8 cellular contexts compared by ENCODE assay signal in the genomic region with DNA sequence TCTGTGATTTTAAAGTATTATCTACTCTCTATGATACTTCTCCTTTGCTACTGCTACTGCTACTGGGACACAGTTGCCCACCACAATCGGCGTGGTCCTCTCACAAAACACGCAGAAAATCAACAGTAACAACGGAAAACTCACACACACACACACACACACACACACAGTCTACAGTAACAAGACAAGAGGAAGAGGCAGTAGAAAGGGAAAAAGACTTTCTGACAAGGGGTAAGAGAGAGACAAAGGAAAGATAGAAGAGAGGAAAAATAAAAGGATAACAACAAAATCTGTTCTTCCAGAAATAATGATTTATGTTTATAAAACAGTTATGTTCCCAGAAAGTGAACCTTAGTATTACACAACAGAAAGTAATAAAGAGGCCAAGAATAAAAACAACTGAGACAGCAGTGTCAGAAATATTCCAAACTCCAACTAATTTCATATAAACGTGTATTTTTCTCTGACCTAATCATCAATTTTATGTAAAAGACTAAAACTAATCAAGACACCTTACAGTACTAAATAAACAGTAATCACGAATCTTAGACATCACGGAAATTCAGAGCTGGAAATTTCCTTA. TPM values are rescaled to one million over a fixed set of nuclear protein-coding genes. Genes with fewer than 3 reads are reported as not detected.
A peak's percentile ranks its signal among the peaks of the same experiment; 100 is the strongest.
DNase-seq lines count a peak whose midpoint lies in the region; ATAC-seq and TF ChIP-seq lines count a peak whose summit lies in the region.

No MANE protein-coding gene starts in this region.

- peaks cover 36% of the 10 kb centered on the region for H3K4me1 Mint-ChIP-seq in activated CD8-positive, alpha-beta memory T cell treated with anti-CD3 and anti-CD28 coated beads, Interleukin-2, amount 10 ng/mL, durations not matched to agents 7 days and 5 days
- peaks cover 41% of the 10 kb centered on the region for H3K4me1 Mint-ChIP-seq in activated T-helper 2 cell treated with anti-CD3 and anti-CD28 coated beads, Interferon-gamma antibody, Interleukin-2, Interleukin-4, amounts not matched to agents 10 μg/mL and 5 μg/mL and 100 μg/mL, durations not matched to agents 14 hours and 24 hours and 36 hours (ENCODE audit: low read depth)

- intact Hi-C loops in activated T-helper 2 cell treated with anti-CD3 and anti-CD28 coated beads, Interferon-gamma antibody, Interleukin-2, Interleukin-4, amounts not matched to agents 10 μg/mL and 5 μg/mL and 100 μg/mL, durations not matched to agents 14 hours and 24 hours and 36 hours (cut with micrococcal nuclease), result loop anchor here (2.0 kb wide), 2 partner anchors 20 to 28 kb away; no protein-coding TSS in a partner anchor

- H3K36me3 Mint-ChIP-seq in activated CD8-positive, alpha-beta memory T cell treated with anti-CD3 and anti-CD28 coated beads, Interleukin-2, amount 10 ng/mL, durations not matched to agents 7 days and 5 days, result peaks cover 21% of the 10 kb centered on the region
- peaks cover 22% of the 10 kb centered on the region for H3K36me3 Mint-ChIP-seq in activated T-helper 2 cell treated with anti-CD3 and anti-CD28 coated beads, Interferon-gamma antibody, Interleukin-2, Interleukin-4, amounts not matched to agents 10 μg/mL and 5 μg/mL and 100 μg/mL, durations not matched to agents 14 hours and 24 hours and 36 hours (ENCODE audit: low read depth)

- CTCF ChIA-PET in activated CD8-positive, alpha-beta memory T cell treated with anti-CD3 and anti-CD28 coated beads, Interleukin-2, amount 10 ng/mL, durations not matched to agents 7 days and 5 days (lab: Charles Lee), result interaction anchor here (1.2 to 1.8 kb wide), 4 partner anchors 92 to 358 kb away, joined by 3 to 6 read pairs (median 4); a partner anchor contains a TSS

- no peak for DNase-seq in activated CD8-positive, alpha-beta memory T cell treated with anti-CD3 and anti-CD28 coated beads, Interleukin-2, amount 10 ng/mL, durations not matched to agents 7 days and 5 days
- no peak for DNase-seq in activated CD8-positive, alpha-beta memory T cell treated with anti-CD3 and anti-CD28 coated beads for 24 hours
- no peak for DNase-seq in activated T-helper 2 cell treated with anti-CD3 and anti-CD28 coated beads, Interferon-gamma antibody, Interleukin-2, Interleukin-4, amounts not matched to agents 10 μg/mL and 5 μg/mL and 100 μg/mL, durations not matched to agents 14 hours and 24 hours and 36 hours (ENCODE audit: low spot score)
- DNase-seq in kidney epithelial cell (ENCODE audit: low read depth) (no peak), NCI-H1105 treated with DMSO at 0.1 percent for 48 hours (lab: John Stamatoyannopoulos, UW) (no peak), NCI-H226 (no peak), nucleus accumbens (lab: John Stamatoyannopoulos, UW) (no peak)

- no peaks in the 10 kb centered on the region for H3K27me3 Mint-ChIP-seq in activated CD8-positive, alpha-beta memory T cell treated with anti-CD3 and anti-CD28 coated beads, Interleukin-2, amount 10 ng/mL, durations not matched to agents 7 days and 5 days
- no peaks in the 10 kb centered on the region for H3K27me3 Mint-ChIP-seq in activated T-helper 2 cell treated with anti-CD3 and anti-CD28 coated beads, Interferon-gamma antibody, Interleukin-2, Interleukin-4, amounts not matched to agents 10 μg/mL and 5 μg/mL and 100 μg/mL, durations not matched to agents 14 hours and 24 hours and 36 hours (ENCODE audit: low read depth)

- 14% methylated on average over 7 of the region's 7 CpGs for WGBS in thymus

- H3K36me3 ChIP-seq in kidney epithelial cell (ENCODE audit: control insufficient read depth, insufficient read depth, low read length), result no peaks in the 10 kb centered on the region
- no peaks in the 10 kb centered on the region for H3K36me3 ChIP-seq in thymus (ENCODE audit: control insufficient read depth, insufficient read depth)

- H3K4me1 ChIP-seq in thymus (ENCODE audit: control insufficient read depth, insufficient read depth, low read length), result peaks cover 7% of the 10 kb centered on the region

- H3K27ac Mint-ChIP-seq in activated CD8-positive, alpha-beta memory T cell treated with anti-CD3 and anti-CD28 coated beads, Interleukin-2, amount 10 ng/mL, durations not matched to agents 7 days and 5 days, result peak overlapping the region; percentile 86
- H3K27ac Mint-ChIP-seq in activated T-helper 2 cell treated with anti-CD3 and anti-CD28 coated beads, Interferon-gamma antibody, Interleukin-2, Interleukin-4, amounts not matched to agents 10 μg/mL and 5 μg/mL and 100 μg/mL, durations not matched to agents 14 hours and 24 hours and 36 hours, result peak overlapping the region; percentile 89

- no peaks in the 10 kb centered on the region for H3K9me3 ChIP-seq in thymus (ENCODE audit: control insufficient read depth)

- H3K4me3 ChIP-seq in kidney epithelial cell (ENCODE audit: low read depth, low read length), result peak overlapping the region; percentile 91
- peak overlapping the region; percentile 87 for H3K4me3 ChIP-seq in thymus (ENCODE audit: low read length)

- H3K4me3 Mint-ChIP-seq in activated CD8-positive, alpha-beta memory T cell treated with anti-CD3 and anti-CD28 coated beads, Interleukin-2, amount 10 ng/mL, durations not matched to agents 7 days and 5 days, result peak overlapping the region; percentile 87
- peak overlapping the region; percentile 93 for H3K4me3 Mint-ChIP-seq in activated T-helper 2 cell treated with anti-CD3 and anti-CD28 coated beads, Interferon-gamma antibody, Interleukin-2, Interleukin-4, amounts not matched to agents 10 μg/mL and 5 μg/mL and 100 μg/mL, durations not matched to agents 14 hours and 24 hours and 36 hours (ENCODE audit: low read depth)

- no peak for ATAC-seq in activated CD8-positive, alpha-beta memory T cell treated with anti-CD3 and anti-CD28 coated beads, Interleukin-2, amount 10 ng/mL, durations not matched to agents 7 days and 5 days

- H3K9me3 Mint-ChIP-seq in activated CD8-positive, alpha-beta memory T cell treated with anti-CD3 and anti-CD28 coated beads, Interleukin-2, amount 10 ng/mL, durations not matched to agents 7 days and 5 days (ENCODE audit: low read depth), result no peaks in the 10 kb centered on the region
- H3K9me3 Mint-ChIP-seq in activated T-helper 2 cell treated with anti-CD3 and anti-CD28 coated beads, Interferon-gamma antibody, Interleukin-2, Interleukin-4, amounts not matched to agents 10 μg/mL and 5 μg/mL and 100 μg/mL, durations not matched to agents 14 hours and 24 hours and 36 hours, result no peaks in the 10 kb centered on the region

- no peaks in the 10 kb centered on the region for H3K27me3 ChIP-seq in kidney epithelial cell (ENCODE audit: control insufficient read depth, insufficient read depth, low read length)
- H3K27me3 ChIP-seq in thymus (ENCODE audit: control insufficient read depth, insufficient read depth), result no peaks in the 10 kb centered on the region

- no peak for TF ChIP-seq CTCF in kidney epithelial cell (IDR thresholded peaks at IDR 0.05; ENCODE audit: insufficient read depth, low read length, poor library complexity, severe bottlenecking)

- H3K27ac ChIP-seq in thymus (ENCODE audit: low read depth), result no peak overlapping the region

RNA-seq across cellular contexts. Expression of a gene that starts 2.9 kb away (rescaled TPM):
- 10 to 100 TPM; 57.2 to 74.3 TPM for total RNA-seq in activated CD8-positive, alpha-beta memory T cell treated with anti-CD3 and anti-CD28 coated beads, Interleukin-2, amount 10 ng/mL, durations not matched to agents 7 days and 5 days
- total RNA-seq in activated T-helper 2 cell treated with anti-CD3 and anti-CD28 coated beads, Interferon-gamma antibody, Interleukin-2, Interleukin-4, amounts not matched to agents 10 μg/mL and 5 μg/mL and 100 μg/mL, durations not matched to agents 14 hours and 24 hours and 36 hours, result 50.7 and 55.7 TPM in 2 replicates
- 25.7 and 28.6 TPM in 2 replicates for total RNA-seq in kidney epithelial cell
- polyA plus RNA-seq in thymus, result 37.9 TPM
